In genomic region chr1:25874635-25875153, GRCh38 we compare ENCODE assay signal across 8 cellular contexts. TPM values are rescaled to one million over a fixed set of nuclear protein-coding genes. Genes with fewer than 3 reads are reported as not detected.
A peak's percentile ranks its signal among the peaks of the same experiment; 100 is the strongest.
DNase-seq lines count a peak whose midpoint lies in the region; ATAC-seq, FAIRE-seq and TF ChIP-seq lines count a peak whose summit lies in the region.

No MANE protein-coding gene starts in this region.

- peak overlapping the region; percentile 15 for H3K18ac ChIP-seq in mesendoderm (ENCODE audit: low read length)

- WGBS in mesendoderm (ENCODE audit: extremely low coverage, insufficient coverage, low lambda C conversion rate), result no CpG with 5 or more reads among the region's 8 CpGs

- H4K8ac ChIP-seq in mesendoderm (ENCODE audit: low read depth, low read length), result no peak overlapping the region

- in situ Hi-C loops in brain microvascular endothelial cell (cut with HindIII; ENCODE audit: low pct_ligation_motif_present, low sequenced_read_pairs), result no loop called here

- H3K9me3 Mint-ChIP-seq in activated T-cell treated with anti-CD3 and anti-CD28 coated beads, Interleukin-2, amount 50 U/mL, for 24 hours, result no peaks in the 10 kb centered on the region
- H3K9me3 Mint-ChIP-seq in type B pancreatic cell, result no peaks in the 10 kb centered on the region

- peaks cover 8% of the 10 kb centered on the region for H3K27me3 Mint-ChIP-seq in activated T-cell treated with anti-CD3 and anti-CD28 coated beads, Interleukin-2, amount 50 U/mL, for 24 hours
- H3K27me3 Mint-ChIP-seq in type B pancreatic cell, result no peaks in the 10 kb centered on the region

- H3K4me3 ChIP-seq in brain microvascular endothelial cell (ENCODE audit: low read depth, low read length), result peak overlapping the region; percentile 66
- H3K4me3 ChIP-seq in mesendoderm (ENCODE audit: low read length), result peak overlapping the region; percentile 2

- H3K4ac ChIP-seq in mesendoderm (ENCODE audit: low read depth, low read length), result no peak overlapping the region

- ATAC-seq in GM21737 (IDR thresholded peaks at IDR 0.05; ENCODE audit: unreplicated experiment), result no peak

- H3K36me3 ChIP-seq in brain microvascular endothelial cell (replicated peaks), result peaks cover 8% of the 10 kb centered on the region
- no peaks in the 10 kb centered on the region for H3K36me3 ChIP-seq in mesendoderm (ENCODE audit: control insufficient read depth, insufficient read depth, low read length)

- no peak overlapping the region for H2BK15ac ChIP-seq in mesendoderm (replicated peaks; ENCODE audit: low read depth)

- H3K23ac ChIP-seq in mesendoderm (ENCODE audit: low read length), result no peak overlapping the region

- H3K4me2 ChIP-seq in mesendoderm (ENCODE audit: low read length), result peak overlapping the region; percentile 32

- peaks cover 10% of the 10 kb centered on the region for H3K4me1 Mint-ChIP-seq in activated T-cell treated with anti-CD3 and anti-CD28 coated beads, Interleukin-2, amount 50 U/mL, for 24 hours (ENCODE audit: low read depth)
- H3K4me1 Mint-ChIP-seq in type B pancreatic cell (ENCODE audit: unreplicated experiment), result peaks cover 34% of the 10 kb centered on the region

- FAIRE-seq in H54 (lab: Jason Lieb, UNC), result no peak

- H3K79me1 ChIP-seq in mesendoderm (ENCODE audit: low read length), result no peaks in the 10 kb centered on the region

- H3K27me3 ChIP-seq in brain microvascular endothelial cell (replicated peaks), result no peaks in the 10 kb centered on the region
- H3K27me3 ChIP-seq in mesendoderm (ENCODE audit: insufficient read depth, low read length, poor library complexity), result no peaks in the 10 kb centered on the region

- H3K9ac ChIP-seq in mesendoderm (ENCODE audit: low read length), result peak overlapping the region; percentile 75

- TF ChIP-seq CTCF in brain microvascular endothelial cell (IDR thresholded peaks at IDR 0.05; ENCODE audit: low read depth, low read length, missing control alignments) (no peak), type B pancreatic cell (conservative IDR thresholded peaks at IDR 0.05) (no peak)

- H3K36me3 Mint-ChIP-seq in activated T-cell treated with anti-CD3 and anti-CD28 coated beads, Interleukin-2, amount 50 U/mL, for 24 hours (ENCODE audit: low read depth), result no peaks in the 10 kb centered on the region
- no peaks in the 10 kb centered on the region for H3K36me3 Mint-ChIP-seq in type B pancreatic cell

- H2BK5ac ChIP-seq in mesendoderm (ENCODE audit: low read length), result no peak overlapping the region

- no peak overlapping the region for H2BK120ac ChIP-seq in mesendoderm (ENCODE audit: low read depth, low read length)

- H3K27ac ChIP-seq in brain microvascular endothelial cell, result no peak overlapping the region
- no peak overlapping the region for H3K27ac ChIP-seq in mesendoderm (ENCODE audit: low read depth, low read length)

- H3K4me1 ChIP-seq in mesendoderm (ENCODE audit: control insufficient read depth, low read depth, low read length), result peaks cover 4% of the 10 kb centered on the region

- peak overlapping the region; percentile 82 for H3K4me3 Mint-ChIP-seq in activated T-cell treated with anti-CD3 and anti-CD28 coated beads, Interleukin-2, amount 50 U/mL, for 24 hours
- peak overlapping the region; percentile 94 for H3K4me3 Mint-ChIP-seq in type B pancreatic cell

- TF ChIP-seq POLR2A in H54 (IDR thresholded peaks at IDR 0.05; ENCODE audit: low read depth, low read length), result no peak

- H3K27ac Mint-ChIP-seq in activated T-cell treated with anti-CD3 and anti-CD28 coated beads, Interleukin-2, amount 50 U/mL, for 24 hours, result peak overlapping the region; percentile 77
- peak overlapping the region; percentile 87 for H3K27ac Mint-ChIP-seq in type B pancreatic cell

- no peak for DNase-seq in activated T-cell treated with anti-CD3 and anti-CD28 coated beads, Interleukin-2, amount 50 U/mL, for 24 hours
- no peak for DNase-seq in activated T-cell treated with anti-CD3 and anti-CD28 coated beads for 4 hours
- no peak for DNase-seq in brain microvascular endothelial cell
- DNase-seq in mesendoderm, result no peak
- no peak for DNase-seq in type B pancreatic cell (ENCODE audit: extremely low spot score, unreplicated experiment)
- no peak for DNase-seq in DMS79 treated with DMSO at 0.1 percent for 48 hours (lab: John Stamatoyannopoulos, UW)
- no peak for DNase-seq in H54 (ENCODE audit: insufficient read length, low spot score)

- no peak overlapping the region for H4K5ac ChIP-seq in mesendoderm (ENCODE audit: low read length)

- H2AK5ac ChIP-seq in mesendoderm (ENCODE audit: low read length), result peak overlapping the region; percentile 78

- H3K79me2 ChIP-seq in mesendoderm (ENCODE audit: control insufficient read depth, insufficient read depth, low read length), result no peaks in the 10 kb centered on the region

- H3K56ac ChIP-seq in mesendoderm (ENCODE audit: low read length), result peak overlapping the region; percentile 87

RNA-seq across cellular contexts. Expression of gene PAQR7, which starts 0.8 kb away (rescaled TPM):
- polyA plus RNA-seq in mesendoderm (2013, experiment 1 of 2), result 3.7 TPM
- 3.5 TPM for polyA plus RNA-seq in mesendoderm (2013, experiment 2 of 2)
- 24.3 and 41.0 TPM in 2 replicates for total RNA-seq in type B pancreatic cell (ENCODE audit: low replicate concordance)

RNA-seq across cellular contexts. Expression of gene AUNIP, which starts 15.4 kb away (rescaled TPM):
- 17.7 TPM for polyA plus RNA-seq in mesendoderm (2013, experiment 1 of 2)
- polyA plus RNA-seq in mesendoderm (2013, experiment 2 of 2), result 17.8 TPM
- 3.7 and 7.2 TPM in 2 replicates for total RNA-seq in type B pancreatic cell (ENCODE audit: low replicate concordance)

RNA-seq across cellular contexts. Expression of gene STMN1, which starts 31.5 kb away (rescaled TPM):
- polyA plus RNA-seq in mesendoderm (2013, experiment 1 of 2), result 531 TPM
- 528 TPM for polyA plus RNA-seq in mesendoderm (2013, experiment 2 of 2)
- 219 and 591 TPM in 2 replicates for total RNA-seq in type B pancreatic cell (ENCODE audit: low replicate concordance)

RNA-seq across cellular contexts. Expression of gene MTFR1L, which starts 54.9 kb away (rescaled TPM):
- polyA plus RNA-seq in mesendoderm (2013, experiment 1 of 2), result 12.5 TPM
- 12.9 TPM for polyA plus RNA-seq in mesendoderm (2013, experiment 2 of 2)
- total RNA-seq in type B pancreatic cell (ENCODE audit: low replicate concordance), result 73.5 and 74.5 TPM in 2 replicates
